In genomic region chr1:67825596-67825995, GRCh38 we compare ENCODE assay signal across 1 cellular context.
TF ChIP-seq lines count a peak whose summit lies in the region.

No MANE protein-coding gene starts in this region.

TF ChIP-seq in WTC11, 78 proteins besides CTCF, POLR2A, EP300 and RAD21 (continued from another document):
- TF ChIP-seq ATF2 (CRISPR knock-in tag; IDR thresholded peaks at IDR 0.05; ENCODE audit: borderline replicate concordance, low read depth) (no peak), GABPB1 (CRISPR knock-in tag; IDR thresholded peaks at IDR 0.05) (no peak), ZNF281 (CRISPR knock-in tag; IDR thresholded peaks at IDR 0.05) (no peak), SMAD4 (CRISPR knock-in tag; IDR thresholded peaks at IDR 0.05) (no peak), ZNF512 (CRISPR knock-in tag; IDR thresholded peaks at IDR 0.05; ENCODE audit: borderline replicate concordance) (no peak), TCF7 (CRISPR knock-in tag; IDR thresholded peaks at IDR 0.05; ENCODE audit: low read depth) (no peak)
